Comparison of ENCODE assay signal across 17 cellular contexts in the genomic region with DNA sequence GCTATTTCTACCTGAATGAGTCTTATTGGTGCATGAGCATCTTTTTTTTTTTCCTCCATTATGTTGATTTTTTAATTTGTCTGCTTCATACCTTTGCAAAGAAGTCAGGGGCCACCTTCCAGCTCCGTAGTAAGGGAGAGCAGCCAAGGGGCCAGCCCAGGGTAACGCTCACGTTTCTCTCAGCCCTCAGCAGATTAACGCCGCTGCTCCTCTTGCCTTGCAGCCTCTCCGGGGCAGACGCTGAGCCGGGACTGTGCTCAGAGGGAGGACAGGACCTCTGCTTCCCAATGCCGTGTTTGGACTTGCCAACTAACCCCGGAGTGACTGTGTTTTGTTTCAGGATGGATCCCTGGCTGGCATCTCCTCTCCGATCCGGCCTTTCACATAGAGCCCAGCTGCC.
DNase-seq lines count a peak whose midpoint lies in the region; ATAC-seq and TF ChIP-seq lines count a peak whose summit lies in the region.
"Had no signal": no experiment of that assay in that cellular context is flagged by ENCODE, and none has a peak within 500 bp of the region (broad histone marks: within the 10 kb centered on the region; RNA-seq: fewer than 3 reads in every experiment).

No MANE protein-coding gene starts in this region.

- peaks cover 10% of the 10 kb centered on the region for H3K27me3 Mint-ChIP-seq in GM23338 (ENCODE audit: insufficient read depth, low read depth, poor library complexity)
- no peaks in the 10 kb centered on the region for H3K27me3 Mint-ChIP-seq in neural crest cell (ENCODE audit: low read depth)
- peaks cover 0 to 13% of the 10 kb centered on the region in 2 donors for H3K27me3 Mint-ChIP-seq in stimulated activated naive B cell treated with anti-CD40 and anti-IgM and Interleukin-4, amounts not matched to agents 10 μg/mL and 1 μg/mL and 100 μg/mL, for 72 hours

- peak overlapping the region; percentile 64 to 89 (median 80) for H3K4me2 ChIP-seq in BLaER1 treated with 17β-estradiol and CSF1 and Interleukin-3, amounts not matched to agents 10 nM and 100 nM
- no peak overlapping the region for H3K4me2 ChIP-seq in GM23338

- no peaks in the 10 kb centered on the region for H3F3A ChIP-seq in GM23338 (replicated peaks; ENCODE audit: low read depth)

- peaks cover 0 to 7% (median 0%) of the 10 kb centered on the region in 11 experiments; a peak in 2 of 22 replicates for H3K27me3 ChIP-seq in BLaER1 treated with 17β-estradiol and CSF1 and Interleukin-3, amounts not matched to agents 10 nM and 100 nM
- H3K27me3 ChIP-seq in GM23338 (ENCODE audit: insufficient read depth) = no peaks in the 10 kb centered on the region

- H3K36me3 ChIP-seq in BLaER1 treated with 17β-estradiol and CSF1 and Interleukin-3, amounts not matched to agents 10 nM and 100 nM = no peaks in the 10 kb centered on the region
- no peaks in the 10 kb centered on the region for H3K36me3 ChIP-seq in GM23338 (ENCODE audit: insufficient read depth)

- H3K9ac ChIP-seq in BLaER1 treated with 17β-estradiol and CSF1 and Interleukin-3, amounts not matched to agents 10 nM and 100 nM = peak overlapping the region in 2 of 11 experiments; percentile 18 to 33; a peak in 2 of 22 replicates

- H3K4me1 Mint-ChIP-seq in GM23338 = peaks cover 21% of the 10 kb centered on the region
- H3K4me1 Mint-ChIP-seq in neural crest cell = peaks cover 26% of the 10 kb centered on the region
- peaks cover 3 to 6% of the 10 kb centered on the region in 2 donors for H3K4me1 Mint-ChIP-seq in stimulated activated naive B cell treated with anti-CD40 and anti-IgM and Interleukin-4, amounts not matched to agents 10 μg/mL and 1 μg/mL and 100 μg/mL, for 72 hours

- no peak overlapping the region for H3K4me3 ChIP-seq in BLaER1 treated with 17β-estradiol and CSF1 and Interleukin-3, amounts not matched to agents 10 nM and 100 nM
- H3K4me3 ChIP-seq in GM23338 = no peak overlapping the region
- H3K4me3 ChIP-seq: SK-N-MC had no signal

- no peaks in the 10 kb centered on the region for H3K9me3 Mint-ChIP-seq in GM23338
- H3K9me3 Mint-ChIP-seq in neural crest cell = no peaks in the 10 kb centered on the region
- peaks cover 0 to 4% of the 10 kb centered on the region in 2 donors for H3K9me3 Mint-ChIP-seq in stimulated activated naive B cell treated with anti-CD40 and anti-IgM and Interleukin-4, amounts not matched to agents 10 μg/mL and 1 μg/mL and 100 μg/mL, for 72 hours

- H3K9me3 ChIP-seq in BLaER1 treated with 17β-estradiol and CSF1 and Interleukin-3, amounts not matched to agents 10 nM and 100 nM (replicated peaks in 1 of 11) = no peaks in the 10 kb centered on the region

- H4K20me1 ChIP-seq in BLaER1 treated with 17β-estradiol and CSF1 and Interleukin-3, amounts not matched to agents 10 nM and 100 nM = peaks cover 0 to 32% (median 0%) of the 10 kb centered on the region in 11 experiments; a peak in 8 of 22 replicates
- H4K20me1 ChIP-seq in GM23338 (replicated peaks; ENCODE audit: insufficient read depth) = no peaks in the 10 kb centered on the region

- no peaks in the 10 kb centered on the region for H3K36me3 Mint-ChIP-seq in GM23338 (ENCODE audit: low read depth)
- H3K36me3 Mint-ChIP-seq in neural crest cell (ENCODE audit: low read depth) = peaks cover 5% of the 10 kb centered on the region
- H3K36me3 Mint-ChIP-seq in stimulated activated naive B cell treated with anti-CD40 and anti-IgM and Interleukin-4, amounts not matched to agents 10 μg/mL and 1 μg/mL and 100 μg/mL, for 72 hours = peaks cover 2 to 4% of the 10 kb centered on the region in 2 donors

- TF ChIP-seq CTCF in GM23338 (conservative IDR thresholded peaks at IDR 0.05; ENCODE audit: low read depth in 2 of 2) (no peak), neural crest cell (conservative IDR thresholded peaks at IDR 0.05) (no peak)

- H3K27ac Mint-ChIP-seq in GM23338 (no peak overlapping the region), neural crest cell (ENCODE audit: unreplicated experiment) (peak overlapping the region; percentile 81)
- H3K27ac Mint-ChIP-seq in stimulated activated naive B cell treated with anti-CD40 and anti-IgM and Interleukin-4, amounts not matched to agents 10 μg/mL and 1 μg/mL and 100 μg/mL, for 72 hours = no peak overlapping the region

- ATAC-seq in GM23338 (peak; percentile 22), HG03045 (IDR thresholded peaks at IDR 0.05; ENCODE audit: unreplicated experiment) (no peak)
- no peak for ATAC-seq in stimulated activated naive B cell treated with anti-CD40 and anti-IgM and Interleukin-4, amounts not matched to agents 10 μg/mL and 1 μg/mL and 100 μg/mL, for 72 hours (replicated peaks)
- ATAC-seq: HCT116 had no signal

- H3K9me2 ChIP-seq in GM23338 (ENCODE audit: insufficient read depth) = no peaks in the 10 kb centered on the region

- peaks cover 23 to 68% (median 56%) of the 10 kb centered on the region in 10 experiments for H3K4me1 ChIP-seq in BLaER1 treated with 17β-estradiol and CSF1 and Interleukin-3, amounts not matched to agents 10 nM and 100 nM
- H3K4me1 ChIP-seq in GM23338 (ENCODE audit: insufficient read depth) = no peaks in the 10 kb centered on the region

- H3K27ac ChIP-seq in BLaER1 treated with 17β-estradiol and CSF1 and Interleukin-3, amounts not matched to agents 10 nM and 100 nM = no peak overlapping the region
- no peak overlapping the region for H3K27ac ChIP-seq in GM23338 (ENCODE audit: low read depth)
- H3K27ac ChIP-seq: C4-2B, SK-N-MC had no signal

- H2AFZ ChIP-seq in GM23338 = no peak overlapping the region

- DNase-seq in GM23338 (ENCODE audit: low spot score) (no peak), cerebellar cortex (ENCODE audit: low spot score) (peak; percentile 34), neural crest cell (ENCODE audit: low read depth, low spot score) (no peak), H4 (ENCODE audit: low spot score) (no peak)
- DNase-seq in stimulated activated naive B cell treated with anti-CD40 and anti-IgM and Interleukin-4, amounts not matched to agents 10 μg/mL and 1 μg/mL and 100 μg/mL, for 72 hours = no peak
- DNase-seq: NCI-H1105 treated with DMSO at 0.1 percent for 48 hours; NCI-H1694; NCI-H2081 treated with DMSO at 0.1 percent for 48 hours; NCI-H446 treated with DMSO at 0.1 percent for 48 hours; NCI-H69; NK-92 treated with Interleukin-12 subunit alpha and Interleukin-12 subunit beta, amount 100 ng/mL, for 24 hours; SHP77 had no signal

- H3K79me2 ChIP-seq in GM23338 (replicated peaks; ENCODE audit: insufficient read depth) = no peaks in the 10 kb centered on the region

- no peak overlapping the region for H3K4me3 Mint-ChIP-seq in GM23338
- no peak overlapping the region for H3K4me3 Mint-ChIP-seq in neural crest cell
- H3K4me3 Mint-ChIP-seq in stimulated activated naive B cell treated with anti-CD40 and anti-IgM and Interleukin-4, amounts not matched to agents 10 μg/mL and 1 μg/mL and 100 μg/mL, for 72 hours = no peak overlapping the region

TF ChIP-seq in GM23338, 12 proteins besides CTCF, POLR2A, EP300 and RAD21:
- no peak for TF ChIP-seq ZNF114 (CRISPR knock-in tag; IDR thresholded peaks at IDR 0.05)
- TF ChIP-seq CREB1 (CRISPR knock-in tag; IDR thresholded peaks at IDR 0.05; ENCODE audit: low read depth) = no peak
- TF ChIP-seq, protein P1, sequence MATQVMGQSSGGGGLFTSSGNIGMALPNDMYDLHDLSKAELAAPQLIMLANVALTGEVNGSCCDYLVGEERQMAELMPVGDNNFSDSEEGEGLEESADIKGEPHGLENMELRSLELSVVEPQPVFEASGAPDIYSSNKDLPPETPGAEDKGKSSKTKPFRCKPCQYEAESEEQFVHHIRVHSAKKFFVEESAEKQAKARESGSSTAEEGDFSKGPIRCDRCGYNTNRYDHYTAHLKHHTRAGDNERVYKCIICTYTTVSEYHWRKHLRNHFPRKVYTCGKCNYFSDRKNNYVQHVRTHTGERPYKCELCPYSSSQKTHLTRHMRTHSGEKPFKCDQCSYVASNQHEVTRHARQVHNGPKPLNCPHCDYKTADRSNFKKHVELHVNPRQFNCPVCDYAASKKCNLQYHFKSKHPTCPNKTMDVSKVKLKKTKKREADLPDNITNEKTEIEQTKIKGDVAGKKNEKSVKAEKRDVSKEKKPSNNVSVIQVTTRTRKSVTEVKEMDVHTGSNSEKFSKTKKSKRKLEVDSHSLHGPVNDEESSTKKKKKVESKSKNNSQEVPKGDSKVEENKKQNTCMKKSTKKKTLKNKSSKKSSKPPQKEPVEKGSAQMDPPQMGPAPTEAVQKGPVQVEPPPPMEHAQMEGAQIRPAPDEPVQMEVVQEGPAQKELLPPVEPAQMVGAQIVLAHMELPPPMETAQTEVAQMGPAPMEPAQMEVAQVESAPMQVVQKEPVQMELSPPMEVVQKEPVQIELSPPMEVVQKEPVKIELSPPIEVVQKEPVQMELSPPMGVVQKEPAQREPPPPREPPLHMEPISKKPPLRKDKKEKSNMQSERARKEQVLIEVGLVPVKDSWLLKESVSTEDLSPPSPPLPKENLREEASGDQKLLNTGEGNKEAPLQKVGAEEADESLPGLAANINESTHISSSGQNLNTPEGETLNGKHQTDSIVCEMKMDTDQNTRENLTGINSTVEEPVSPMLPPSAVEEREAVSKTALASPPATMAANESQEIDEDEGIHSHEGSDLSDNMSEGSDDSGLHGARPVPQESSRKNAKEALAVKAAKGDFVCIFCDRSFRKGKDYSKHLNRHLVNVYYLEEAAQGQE (IDR thresholded peaks at IDR 0.05; ENCODE audit: unreplicated experiment) = no peak
- no peak for TF ChIP-seq STAT1 (IDR thresholded peaks at IDR 0.05; ENCODE audit: unreplicated experiment)
- no peak for TF ChIP-seq JUNB (IDR thresholded peaks at IDR 0.05; ENCODE audit: unreplicated experiment)
- no peak for TF ChIP-seq POLR2AphosphoS5 (IDR thresholded peaks at IDR 0.05; ENCODE audit: low read depth)
